In genomic region chr4:53705151-53705764, GRCh38 we compare ENCODE assay signal across 1 cellular context.
TF ChIP-seq lines count a peak whose summit lies in the region.

No MANE protein-coding gene starts in this region.

TF ChIP-seq in H1, 55 proteins besides CTCF, POLR2A, EP300 and RAD21 (continued from another document):
- TF ChIP-seq HDAC6 (IDR thresholded peaks at IDR 0.05; ENCODE audit: low read depth, low read length), result no peak
- no peak for TF ChIP-seq CTBP2 (IDR thresholded peaks at IDR 0.05; ENCODE audit: borderline replicate concordance, insufficient read depth, insufficient read length, low read length)
TF ChIP-seq in H1: peak in this region for 0.
